Comparison of ENCODE assay signal across 11 cellular contexts in the genomic region with DNA sequence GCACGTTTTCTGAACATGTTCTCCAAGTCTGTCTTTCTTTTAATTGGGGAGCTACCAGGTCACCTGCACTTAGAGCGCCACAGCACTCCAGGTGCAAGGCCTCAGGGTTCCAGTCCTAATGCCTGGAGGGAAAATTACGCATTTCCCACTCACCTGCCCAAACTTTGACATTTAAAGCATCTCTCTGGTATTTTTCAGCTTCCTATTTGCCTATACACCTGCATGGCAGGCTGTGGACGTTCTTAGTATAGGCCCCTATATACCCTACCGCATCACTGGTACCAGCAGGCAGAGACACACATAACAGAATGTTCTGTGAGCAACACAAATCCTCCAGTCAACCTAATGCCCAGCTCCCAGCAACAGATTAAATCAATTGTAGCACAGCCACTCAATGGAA.
DNase-seq lines count a peak whose midpoint lies in the region; ATAC-seq and TF ChIP-seq lines count a peak whose summit lies in the region.
"Had no signal": no experiment of that assay in that cellular context is flagged by ENCODE, and none has a peak within 500 bp of the region (broad histone marks: within the 10 kb centered on the region; RNA-seq: fewer than 3 reads in every experiment).

No MANE protein-coding gene starts in this region.

- CTCF ChIA-PET in CD4-positive, alpha-beta T cell (lab: Charles Lee), result interaction anchor here (1.6 to 2.4 kb wide), 2 partner anchors 35 to 365 kb away, joined by 5 to 9 read pairs; partner anchors contain the start of gene ERCC4
- CTCF ChIA-PET in WTC11 (lab: Charles Lee), result interaction anchor here (1.0 to 3.8 kb wide), 5 partner anchors 15 to 365 kb away, joined by 3 to 50 read pairs (median 5); partner anchors contain the start of gene ERCC4

- no peaks in the 10 kb centered on the region for H3K36me3 ChIP-seq in HUES48 (ENCODE audit: control insufficient read depth, insufficient read depth, low read length)

- no peak for TF ChIP-seq CTCF in CD4-positive, alpha-beta T cell (IDR thresholded peaks at IDR 0.05)
- TF ChIP-seq CTCF in WTC11 (IDR thresholded peaks at IDR 0.05), result no peak
- no peak for TF ChIP-seq CTCF in HFFc6 (IDR thresholded peaks at IDR 0.05)

- H3K27ac ChIP-seq in CD4-positive, alpha-beta T cell (ENCODE audit: low read depth, low read length), result no peak overlapping the region
- no peak overlapping the region for H3K27ac ChIP-seq in HUES48 (ENCODE audit: low read depth, low read length)

- intact Hi-C loops in CD4-positive, alpha-beta T cell (cut with DNase I, micrococcal nuclease), result loop anchor here in 1 of 2 experiments (2.0 to 10.0 kb wide), 3 partner anchors 16 to 364 kb away; partner anchors contain the start of genes BFAR, ERCC4 and PARN

- peaks cover 18% of the 10 kb centered on the region for H3K4me1 Mint-ChIP-seq in CD4-positive, alpha-beta T cell (ENCODE audit: low read depth)
- peaks cover 45% of the 10 kb centered on the region for H3K4me1 Mint-ChIP-seq in WTC11
- peaks cover 15% of the 10 kb centered on the region for H3K4me1 Mint-ChIP-seq in memory B cell
- peaks cover 29% of the 10 kb centered on the region for H3K4me1 Mint-ChIP-seq in HFFc6 (ENCODE audit: low read depth)

- H3K4me1 ChIP-seq in HUES48 (ENCODE audit: control insufficient read depth, insufficient read depth, low read length), result peaks cover 45% of the 10 kb centered on the region

- H3K27ac Mint-ChIP-seq in CD4-positive, alpha-beta T cell, result peak overlapping the region; percentile 90
- peak overlapping the region; percentile 94 for H3K27ac Mint-ChIP-seq in WTC11
- H3K27ac Mint-ChIP-seq in memory B cell, result peak overlapping the region; percentile 98
- no peak overlapping the region for H3K27ac Mint-ChIP-seq in HFFc6

- peak overlapping the region; percentile 89 for H3K4me3 ChIP-seq in HUES48 (ENCODE audit: low read depth, low read length)

- H3K4me3 Mint-ChIP-seq in CD4-positive, alpha-beta T cell, result peak overlapping the region; percentile 99
- H3K4me3 Mint-ChIP-seq in WTC11, result peak overlapping the region; percentile 84
- no peak overlapping the region for H3K4me3 Mint-ChIP-seq in memory B cell
- H3K4me3 Mint-ChIP-seq in HFFc6, result no peak overlapping the region; the same call in 1 of the 2 replicates

- H3K9me3 ChIP-seq in CD4-positive, alpha-beta T cell (ENCODE audit: control insufficient read depth, low read length), result peaks cover 4% of the 10 kb centered on the region
- H3K9me3 ChIP-seq in HUES48 (ENCODE audit: control insufficient read depth, insufficient read depth, low read length), result no peaks in the 10 kb centered on the region

- no peak overlapping the region for H3K9ac ChIP-seq in HUES48 (ENCODE audit: low read depth, low read length)

- no peak for DNase-seq in CD4-positive, alpha-beta T cell
- no peak for DNase-seq in WTC11 (ENCODE audit: low spot score)
- no peak for DNase-seq in memory B cell (ENCODE audit: low spot score in 2 of 2)
- DNase-seq in GM03348 (ENCODE audit: low spot score), result no peak
- DNase-seq in Kasumi-1 (lab: John Stamatoyannopoulos, UW), result no peak
- no peak for DNase-seq in HFFc6
- DNase-seq: effector CD4-positive, alpha-beta T cell; NCI-H2081 treated with DMSO at 0.1 percent for 48 hours; SW 1271 had no signal

- peaks cover 21% of the 10 kb centered on the region for H3K36me3 Mint-ChIP-seq in CD4-positive, alpha-beta T cell (ENCODE audit: low read depth)
- peaks cover 3% of the 10 kb centered on the region; the same call in 1 of the 2 replicates for H3K36me3 Mint-ChIP-seq in WTC11
- peaks cover 2% of the 10 kb centered on the region for H3K36me3 Mint-ChIP-seq in memory B cell
- H3K36me3 Mint-ChIP-seq in HFFc6 (ENCODE audit: low read depth), result peaks cover 8% of the 10 kb centered on the region

- no peaks in the 10 kb centered on the region for H3K27me3 ChIP-seq in CD4-positive, alpha-beta T cell (ENCODE audit: control insufficient read depth, insufficient read depth, low read length)
- H3K27me3 ChIP-seq in HUES48 (ENCODE audit: control insufficient read depth, insufficient read depth, low read length), result no peaks in the 10 kb centered on the region

- no peak for ATAC-seq in CD4-positive, alpha-beta T cell (ENCODE audit: poor library complexity)
- no peak for ATAC-seq in WTC11
- no peak for ATAC-seq in memory B cell (ENCODE audit: low read depth)
- no peak for ATAC-seq in HG02763 (IDR thresholded peaks at IDR 0.05; ENCODE audit: unreplicated experiment)

- peaks cover 4% of the 10 kb centered on the region for H3K9me3 Mint-ChIP-seq in CD4-positive, alpha-beta T cell
- peaks cover 5% of the 10 kb centered on the region for H3K9me3 Mint-ChIP-seq in WTC11
- peaks cover 2% of the 10 kb centered on the region for H3K9me3 Mint-ChIP-seq in memory B cell
- peaks cover 8% of the 10 kb centered on the region for H3K9me3 Mint-ChIP-seq in HFFc6

- POLR2A ChIA-PET in CD4-positive, alpha-beta T cell (lab: Charles Lee), result no interaction called here
- POLR2A ChIA-PET in WTC11 (lab: Charles Lee), result interaction anchor here (0.6 kb wide), 1 partner anchor 62 kb away, joined by 3 read pairs; no protein-coding TSS in a partner anchor

- H3K27me3 Mint-ChIP-seq in CD4-positive, alpha-beta T cell, result peaks cover 14% of the 10 kb centered on the region
- H3K27me3 Mint-ChIP-seq in WTC11 (ENCODE audit: low read depth) (no peaks in the 10 kb centered on the region; the same call in none of the 2 replicates), memory B cell (no peaks in the 10 kb centered on the region), HFFc6 (ENCODE audit: insufficient read depth) (peaks cover 3% of the 10 kb centered on the region)

TF ChIP-seq in WTC11, 78 proteins besides CTCF, POLR2A, EP300 and RAD21 (continues in another document):
- no peak for TF ChIP-seq TP53 (CRISPR knock-in tag; IDR thresholded peaks at IDR 0.05)
- no peak for TF ChIP-seq ZBTB43 (CRISPR knock-in tag; IDR thresholded peaks at IDR 0.05)
- no peak for TF ChIP-seq NR3C1 (CRISPR knock-in tag; conservative IDR thresholded peaks at IDR 0.05; ENCODE audit: low read depth)
- TF ChIP-seq ATF2 (CRISPR knock-in tag; IDR thresholded peaks at IDR 0.05; ENCODE audit: borderline replicate concordance, low read depth), result no peak
- no peak for TF ChIP-seq ZNF416 (CRISPR knock-in tag; IDR thresholded peaks at IDR 0.05)
- TF ChIP-seq, protein P1, sequence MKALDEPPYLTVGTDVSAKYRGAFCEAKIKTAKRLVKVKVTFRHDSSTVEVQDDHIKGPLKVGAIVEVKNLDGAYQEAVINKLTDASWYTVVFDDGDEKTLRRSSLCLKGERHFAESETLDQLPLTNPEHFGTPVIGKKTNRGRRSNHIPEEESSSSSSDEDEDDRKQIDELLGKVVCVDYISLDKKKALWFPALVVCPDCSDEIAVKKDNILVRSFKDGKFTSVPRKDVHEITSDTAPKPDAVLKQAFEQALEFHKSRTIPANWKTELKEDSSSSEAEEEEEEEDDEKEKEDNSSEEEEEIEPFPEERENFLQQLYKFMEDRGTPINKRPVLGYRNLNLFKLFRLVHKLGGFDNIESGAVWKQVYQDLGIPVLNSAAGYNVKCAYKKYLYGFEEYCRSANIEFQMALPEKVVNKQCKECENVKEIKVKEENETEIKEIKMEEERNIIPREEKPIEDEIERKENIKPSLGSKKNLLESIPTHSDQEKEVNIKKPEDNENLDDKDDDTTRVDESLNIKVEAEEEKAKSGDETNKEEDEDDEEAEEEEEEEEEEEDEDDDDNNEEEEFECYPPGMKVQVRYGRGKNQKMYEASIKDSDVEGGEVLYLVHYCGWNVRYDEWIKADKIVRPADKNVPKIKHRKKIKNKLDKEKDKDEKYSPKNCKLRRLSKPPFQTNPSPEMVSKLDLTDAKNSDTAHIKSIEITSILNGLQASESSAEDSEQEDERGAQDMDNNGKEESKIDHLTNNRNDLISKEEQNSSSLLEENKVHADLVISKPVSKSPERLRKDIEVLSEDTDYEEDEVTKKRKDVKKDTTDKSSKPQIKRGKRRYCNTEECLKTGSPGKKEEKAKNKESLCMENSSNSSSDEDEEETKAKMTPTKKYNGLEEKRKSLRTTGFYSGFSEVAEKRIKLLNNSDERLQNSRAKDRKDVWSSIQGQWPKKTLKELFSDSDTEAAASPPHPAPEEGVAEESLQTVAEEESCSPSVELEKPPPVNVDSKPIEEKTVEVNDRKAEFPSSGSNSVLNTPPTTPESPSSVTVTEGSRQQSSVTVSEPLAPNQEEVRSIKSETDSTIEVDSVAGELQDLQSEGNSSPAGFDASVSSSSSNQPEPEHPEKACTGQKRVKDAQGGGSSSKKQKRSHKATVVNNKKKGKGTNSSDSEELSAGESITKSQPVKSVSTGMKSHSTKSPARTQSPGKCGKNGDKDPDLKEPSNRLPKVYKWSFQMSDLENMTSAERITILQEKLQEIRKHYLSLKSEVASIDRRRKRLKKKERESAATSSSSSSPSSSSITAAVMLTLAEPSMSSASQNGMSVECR (CRISPR knock-in tag; IDR thresholded peaks at IDR 0.05; ENCODE audit: borderline replicate concordance), result no peak

Comparison
In these comparisons a context has a peak if more than half of its experiments do, and no peak if none do; other contexts are left out.
1. H3K4me3 Mint-ChIP-seq: peak in CD4-positive, alpha-beta T cell (single experiment) and WTC11 (single experiment); none in memory B cell (single experiment) and HFFc6 (single experiment).